Comparison of ENCODE assay signal across 8 cellular contexts in genomic region chr1:234373064-234373937, GRCh38. TPM values are rescaled to one million over a fixed set of nuclear protein-coding genes. Genes with fewer than 3 reads are reported as not detected.
DNase-seq lines count a peak whose midpoint lies in the region; ATAC-seq and TF ChIP-seq lines count a peak whose summit lies in the region.

Gene COA6 (plus strand): TSS chr1:234373456. CDS start chr1:234373467, 11 bp downstream.

- no peaks in the 10 kb centered on the region for H3K27me3 Mint-ChIP-seq in CD4-positive, alpha-beta memory T cell

- WGBS in lung, 2 donors = 0% methylated on average over 61 to 62 of the region's 62 CpGs

- peak within 1 kb of the TSS; percentile 73 to 99 for H3K4me3 ChIP-seq in CD4-positive, alpha-beta memory T cell (ENCODE audit: low read length in 2 of 2)
- H3K4me3 ChIP-seq in lung = peak within 1 kb of the TSS; percentile 56

- POLR2A ChIA-PET in CD4-positive, alpha-beta memory T cell (lab: Charles Lee; ENCODE audit: partially characterized antibody) = interaction anchor here (0.6 to 4.9 kb wide), 27 partner anchors 10 to 1131 kb away, joined by 3 to 101 read pairs (median 5); partner anchors contain the start of genes B3GALNT2, RBM34, TARBP1 and TOMM20

- CTCF ChIA-PET in CD4-positive, alpha-beta memory T cell (lab: Charles Lee; ENCODE audit: partially characterized antibody) = interaction anchor here (1.0 to 3.4 kb wide), 8 partner anchors 13 to 104 kb away, joined by 3 to 17 read pairs (median 4); no protein-coding TSS in a partner anchor

- no peaks in the 10 kb centered on the region for H3K27me3 ChIP-seq in CD4-positive, alpha-beta memory T cell (ENCODE audit: insufficient read depth, low read length)
- H3K27me3 ChIP-seq in lung (ENCODE audit: control insufficient read depth, insufficient read depth) = no peaks in the 10 kb centered on the region

- peak within 1 kb of the TSS; percentile 97 to 99 (median 99) for H3K27ac Mint-ChIP-seq in CD4-positive, alpha-beta memory T cell

- peaks cover 20% of the 10 kb centered on the region for H3K36me3 ChIP-seq in CD4-positive, alpha-beta memory T cell (ENCODE audit: insufficient read depth, low read length)
- peaks cover 11 to 13% of the 10 kb centered on the region in 2 donors for H3K36me3 ChIP-seq in lung (ENCODE audit: control insufficient read depth in 2 of 2, insufficient read depth in 2 of 2, low read length in 2 of 2)

- intact Hi-C loops in CD4-positive, alpha-beta memory T cell (cut with micrococcal nuclease) = loop anchor here (1.0 to 5.0 kb wide), 4 partner anchors 27 to 1909 kb away; partner anchors contain the start of gene ERO1B

- no peaks in the 10 kb centered on the region for H3K9me3 Mint-ChIP-seq in CD4-positive, alpha-beta memory T cell

- DNase-seq in CD4-positive, alpha-beta memory T cell = peak; percentile 90 to 93 (median 92)
- DNase-seq in HS-27A (ENCODE audit: low read depth) (peak; percentile 88), NK-92 (lab: John Stamatoyannopoulos, UW; ENCODE audit: unreplicated experiment) (peak; percentile 65), lung (ENCODE audit: low spot score) (peak; percentile 90)
- peak; percentile 72 to 80 for DNase-seq in activated CD8-positive, alpha-beta memory T cell treated with anti-CD3 and anti-CD28 coated beads for 1 hour (ENCODE audit: extremely low read depth in 1 of 2, low read depth in 1 of 2)
- peak; percentile 82 for DNase-seq in effector CD8-positive, alpha-beta T cell (lab: John Stamatoyannopoulos, UW)
- DNase-seq in stimulated activated CD4-positive, alpha-beta T cell treated with anti-CD3 and anti-CD28 coated beads, TNF-alpha, amount 100 ng/mL, for 4 hours (ENCODE audit: low read depth in 3 of 3) = peak; percentile 80 to 81 (median 81)

- H3K36me3 Mint-ChIP-seq in CD4-positive, alpha-beta memory T cell = peaks cover 22 to 44% of the 10 kb centered on the region in 2 donors

- TF ChIP-seq CTCF in lung (IDR thresholded peaks at IDR 0.05; ENCODE audit: control extremely low read depth, extremely low read depth) = no peak

- peaks cover 37 to 69% (median 48%) of the 10 kb centered on the region in 4 donors for H3K4me1 Mint-ChIP-seq in CD4-positive, alpha-beta memory T cell

- H3K4me1 ChIP-seq in CD4-positive, alpha-beta memory T cell (ENCODE audit: insufficient read depth, low read length) = peaks cover 46% of the 10 kb centered on the region
- peaks cover 2 to 7% of the 10 kb centered on the region in 2 donors for H3K4me1 ChIP-seq in lung (ENCODE audit: control insufficient read depth in 2 of 2, insufficient read depth in 2 of 2, low read length in 2 of 2)

- H3K4me3 Mint-ChIP-seq in CD4-positive, alpha-beta memory T cell = peak within 1 kb of the TSS; percentile 93 to 100 (median 97)

- H3K9me3 ChIP-seq in CD4-positive, alpha-beta memory T cell (ENCODE audit: control insufficient read depth in 1 of 2, low read length in 2 of 2) = no peaks in the 10 kb centered on the region
- no peaks in the 10 kb centered on the region for H3K9me3 ChIP-seq in lung (ENCODE audit: control insufficient read depth in 2 of 2, insufficient read depth in 1 of 2, low read length in 1 of 2)

- H3K27ac ChIP-seq in CD4-positive, alpha-beta memory T cell (ENCODE audit: low read depth, low read length) = peak within 1 kb of the TSS; percentile 87
- peak within 1 kb of the TSS; percentile 97 to 99 for H3K27ac ChIP-seq in lung (ENCODE audit: low read depth in 1 of 2, low read length in 1 of 2)

- peak; percentile 91 for ATAC-seq in GM19467 (IDR thresholded peaks at IDR 0.05; ENCODE audit: unreplicated experiment)
- peak; percentile 96 for ATAC-seq in lung (ENCODE audit: insufficient read depth, low FRiP score)

RNA-seq across cellular contexts. Expression of gene COA6, which starts in this region (rescaled TPM):
- 10 to 100 TPM; 18.5 to 21.8 TPM for total RNA-seq in CD4-positive, alpha-beta memory T cell
- 10 to 100 TPM; 52.3 to 55.3 TPM for polyA plus RNA-seq in CD4-positive, alpha-beta memory T cell
- total RNA-seq in lung = 10 to 100 TPM; 12.9 to 26.8 TPM
- 10 to 100 TPM; 53.7 to 67.5 TPM for polyA plus RNA-seq in lung

Comparison
In these comparisons a context has a peak if more than half of its experiments do, and no peak if none do; other contexts are left out.
1. Peak in every context shown above with its lines: DNase-seq, ATAC-seq, H3K4me3 ChIP-seq and H3K27ac ChIP-seq.